Comparison of ENCODE assay signal across 1 cellular context in the genomic region with DNA sequence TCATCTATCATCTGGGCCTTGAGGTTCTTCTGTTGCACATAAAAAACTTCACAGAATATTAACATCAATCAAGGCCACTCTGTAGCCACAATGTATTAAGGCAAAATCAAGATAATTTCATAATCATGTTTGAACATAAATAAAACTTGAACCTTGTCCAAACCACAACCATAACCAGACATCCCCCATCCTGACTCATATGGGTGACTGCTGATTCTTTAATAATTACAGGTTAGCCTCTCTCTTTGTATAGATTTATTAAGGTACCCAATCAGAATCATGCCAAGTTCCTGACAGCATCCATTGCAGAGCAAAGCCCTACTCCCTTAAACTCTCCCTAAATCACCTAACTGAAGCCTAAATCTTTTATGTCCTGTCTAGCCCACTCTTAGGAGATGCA.
A peak's percentile ranks its signal among the peaks of the same experiment; 100 is the strongest.
TF ChIP-seq lines count a peak whose summit lies in the region.

No MANE protein-coding gene starts in this region.

TF ChIP-seq in K562, 482 proteins besides CTCF, POLR2A, EP300 and RAD21:
- peak; percentile 40 for TF ChIP-seq FOSL1 (tag; conservative IDR thresholded peaks at IDR 0.05)
- TF ChIP-seq PHF20 (IDR thresholded peaks at IDR 0.05; ENCODE audit: partially characterized antibody): no peak
- TF ChIP-seq CBFA2T3 (IDR thresholded peaks at IDR 0.05): peak; percentile 30; the same call in 1 of the 2 replicates
- TF ChIP-seq NFIC (IDR thresholded peaks at IDR 0.05): peak; percentile 41; the same call in 1 of the 2 replicates
- TF ChIP-seq DIDO1 (tag; IDR thresholded peaks at IDR 0.05; ENCODE audit: low read depth): no peak
- TF ChIP-seq, protein P1, sequence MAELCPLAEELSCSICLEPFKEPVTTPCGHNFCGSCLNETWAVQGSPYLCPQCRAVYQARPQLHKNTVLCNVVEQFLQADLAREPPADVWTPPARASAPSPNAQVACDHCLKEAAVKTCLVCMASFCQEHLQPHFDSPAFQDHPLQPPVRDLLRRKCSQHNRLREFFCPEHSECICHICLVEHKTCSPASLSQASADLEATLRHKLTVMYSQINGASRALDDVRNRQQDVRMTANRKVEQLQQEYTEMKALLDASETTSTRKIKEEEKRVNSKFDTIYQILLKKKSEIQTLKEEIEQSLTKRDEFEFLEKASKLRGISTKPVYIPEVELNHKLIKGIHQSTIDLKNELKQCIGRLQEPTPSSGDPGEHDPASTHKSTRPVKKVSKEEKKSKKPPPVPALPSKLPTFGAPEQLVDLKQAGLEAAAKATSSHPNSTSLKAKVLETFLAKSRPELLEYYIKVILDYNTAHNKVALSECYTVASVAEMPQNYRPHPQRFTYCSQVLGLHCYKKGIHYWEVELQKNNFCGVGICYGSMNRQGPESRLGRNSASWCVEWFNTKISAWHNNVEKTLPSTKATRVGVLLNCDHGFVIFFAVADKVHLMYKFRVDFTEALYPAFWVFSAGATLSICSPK (IDR thresholded peaks at IDR 0.05; ENCODE audit: borderline replicate concordance): no peak
- TF ChIP-seq TEAD4 (IDR thresholded peaks at IDR 0.05; ENCODE audit: low read length): peak; percentile 62; the same call in 1 of the 2 replicates
- TF ChIP-seq TEAD4 (CRISPR knock-in tag; IDR thresholded peaks at IDR 0.05; ENCODE audit: borderline replicate concordance): no peak
- no peak for TF ChIP-seq ADNP (tag; IDR thresholded peaks at IDR 0.05)
- TF ChIP-seq NFATC3 (IDR thresholded peaks at IDR 0.05): no peak
